ENCODE assay signal across 1 cellular context in genomic region chr21:29155118-29155932, GRCh38.
TF ChIP-seq lines count a peak whose summit lies in the region.

No MANE protein-coding gene starts in this region.

TF ChIP-seq in K562, 482 proteins besides CTCF, POLR2A, EP300 and RAD21 (continued from another document and continues in another):
- TF ChIP-seq CHAMP1 (IDR thresholded peaks at IDR 0.05) (no peak), BRD4 (IDR thresholded peaks at IDR 0.05) (no peak), NFXL1 (CRISPR knock-in tag; IDR thresholded peaks at IDR 0.05) (no peak), RCOR1 (IDR thresholded peaks at IDR 0.05; ENCODE audit: borderline replicate concordance in 1 of 2, low read depth in 2 of 2, low read length in 2 of 2) (peak in 1 of 2 experiments; percentile 65; a peak in 1 of 4 replicates), GTF2E2 (tag; IDR thresholded peaks at IDR 0.05) (no peak), MAX (CRISPR knock-in tag; IDR thresholded peaks at IDR 0.05) (peak; percentile 56; the same call in 1 of the 2 replicates), HDGF (IDR thresholded peaks at IDR 0.05) (no peak), PREB (CRISPR knock-in tag; IDR thresholded peaks at IDR 0.05) (no peak), E2F6 (IDR thresholded peaks at IDR 0.05; ENCODE audit: borderline replicate concordance in 1 of 2, extremely low read depth in 1 of 2, insufficient read depth in 1 of 2, insufficient read length in 1 of 2, low read depth in 1 of 2, low read length in 1 of 2, poor library complexity in 1 of 2, severe bottlenecking in 1 of 2) (peak in 1 of 2 experiments; percentile 64), NRF1 (conservative IDR thresholded peaks at IDR 0.05 in 1 of 2, IDR thresholded peaks at IDR 0.05 in 1 of 2) (0 out of 4 replicates have a peak, but pooled peaks of 1 of the 2 experiments have one; percentile 12), ZZZ3 (IDR thresholded peaks at IDR 0.05) (no peak), ELF2 (CRISPR knock-in tag; IDR thresholded peaks at IDR 0.05) (no peak), EGR1 (conservative IDR thresholded peaks at IDR 0.05) (0 out of 2 replicates have a peak, but pooled peaks have one; percentile 26), ZNF76 (CRISPR knock-in tag; IDR thresholded peaks at IDR 0.05; ENCODE audit: borderline replicate concordance) (no peak), E2F8 (IDR thresholded peaks at IDR 0.05; ENCODE audit: low read depth, partially characterized antibody) (no peak), MXD1 (CRISPR knock-in tag; IDR thresholded peaks at IDR 0.05; ENCODE audit: borderline replicate concordance, poor library complexity, severe bottlenecking) (no peak), ESRRA (IDR thresholded peaks at IDR 0.05; ENCODE audit: borderline replicate concordance, low read depth) (0 out of 2 replicates have a peak, but pooled peaks have one; percentile 15), FOXA3 (CRISPR knock-in tag; conservative IDR thresholded peaks at IDR 0.05 in 1 of 2, IDR thresholded peaks at IDR 0.05 in 1 of 2) (no peak), TSC22D4 (tag; IDR thresholded peaks at IDR 0.05) (no peak), POLR3G (IDR thresholded peaks at IDR 0.05; ENCODE audit: extremely low read depth, insufficient read length, insufficient replicate concordance) (no peak), DIDO1 (tag; IDR thresholded peaks at IDR 0.05; ENCODE audit: low read depth) (no peak), CXXC5 (CRISPR knock-in tag; IDR thresholded peaks at IDR 0.05) (no peak), FIP1L1 (IDR thresholded peaks at IDR 0.05; ENCODE audit: low read depth, low read length, poor library complexity, severe bottlenecking) (no peak), NEUROD1 (IDR thresholded peaks at IDR 0.05; ENCODE audit: borderline replicate concordance, low read depth, low read length, partially characterized antibody) (no peak), HES1 (IDR thresholded peaks at IDR 0.05; ENCODE audit: low read depth) (no peak), HSF4 (CRISPR knock-in tag; IDR thresholded peaks at IDR 0.05; ENCODE audit: borderline replicate concordance) (no peak), CTBP1 (IDR thresholded peaks at IDR 0.05; ENCODE audit: borderline replicate concordance) (peak; percentile 90), TOE1 (IDR thresholded peaks at IDR 0.05; ENCODE audit: borderline replicate concordance) (no peak), TOE1 (CRISPR knock-in tag; IDR thresholded peaks at IDR 0.05; ENCODE audit: borderline replicate concordance, low read depth) (no peak), PRMT5 (CRISPR knock-in tag; IDR thresholded peaks at IDR 0.05) (no peak), JUN (IDR thresholded peaks at IDR 0.05; ENCODE audit: borderline replicate concordance, low read depth, low read length) (0 out of 2 replicates have a peak, but pooled peaks have one; percentile 28), JUN (CRISPR knock-in tag; IDR thresholded peaks at IDR 0.05; ENCODE audit: borderline replicate concordance) (no peak), ZBTB1 (CRISPR knock-in tag; IDR thresholded peaks at IDR 0.05; ENCODE audit: borderline replicate concordance, low read depth) (no peak), ZNF445 (CRISPR knock-in tag; IDR thresholded peaks at IDR 0.05; ENCODE audit: low read depth) (no peak), ZBTB34 (CRISPR knock-in tag; IDR thresholded peaks at IDR 0.05) (no peak), ZBTB12 (CRISPR knock-in tag; IDR thresholded peaks at IDR 0.05) (no peak), NR2C2 (CRISPR knock-in tag; IDR thresholded peaks at IDR 0.05) (no peak), NR2C2 (tag; IDR thresholded peaks at IDR 0.05) (0 out of 2 replicates have a peak, but pooled peaks have one; percentile 21)
